ENCODE assay signal across 20 cellular contexts in the genomic region with DNA sequence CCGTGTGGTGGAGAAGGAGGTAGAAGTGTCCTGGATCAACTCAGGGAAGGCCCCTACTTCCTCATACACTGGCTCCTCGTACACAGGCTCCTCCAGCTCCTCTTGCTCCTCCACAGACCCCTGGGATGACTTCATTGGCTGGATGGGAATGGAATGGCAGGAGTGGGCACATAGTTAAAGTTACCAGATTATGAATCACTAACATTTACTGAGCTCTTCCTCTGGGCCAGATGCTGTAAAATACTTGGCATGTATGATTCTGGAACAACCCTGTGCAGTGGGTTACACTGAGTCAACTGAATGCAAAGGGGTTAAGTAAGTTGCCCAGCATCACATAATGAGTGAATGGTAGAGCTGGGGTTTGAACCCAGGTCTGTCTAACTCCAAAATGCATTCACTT. TPM values are rescaled to one million over a fixed set of nuclear protein-coding genes. Genes with fewer than 3 reads are reported as not detected.
A peak's percentile ranks its signal among the peaks of the same experiment; 100 is the strongest.
DNase-seq lines count a peak whose midpoint lies in the region; ATAC-seq and TF ChIP-seq lines count a peak whose summit lies in the region.
"Had no signal": no experiment of that assay in that cellular context is flagged by ENCODE, and none has a peak within 500 bp of the region (broad histone marks: within the 10 kb centered on the region; RNA-seq: fewer than 3 reads in every experiment).

No MANE protein-coding gene starts in this region.

- no CpG with 5 or more reads among the region's 2 CpGs for WGBS in trophoblast cell (ENCODE audit: extremely low coverage, insufficient coverage, insufficient read length)

- H3K9me2 ChIP-seq in PC-3 (replicated peaks; ENCODE audit: low read length): no peaks in the 10 kb centered on the region

- no peak overlapping the region for H3K18ac ChIP-seq in trophoblast cell (ENCODE audit: low read length)

- H4K8ac ChIP-seq in trophoblast cell (ENCODE audit: low read depth, low read length): no peak overlapping the region

- no peak overlapping the region for H2AK5ac ChIP-seq in trophoblast cell (ENCODE audit: low read length)

- no peak overlapping the region for H2BK12ac ChIP-seq in trophoblast cell (ENCODE audit: low read length)

- BruUV-seq in PC-3 (replicated peaks; lab: Mats Ljungman, UMichigan): no TSS peak

- CTCF ChIA-PET in PC-3 (lab: Charles Lee): no interaction called here

- peaks cover 31% of the 10 kb centered on the region for H3K4me1 ChIP-seq in PC-3 (ENCODE audit: insufficient read depth, low read length)
- H3K4me1 ChIP-seq in trophoblast cell (ENCODE audit: control insufficient read depth in 1 of 2, insufficient read depth in 2 of 2, low read length in 2 of 2): peaks cover 10% of the 10 kb centered on the region in 2 experiments

- H3K36me3 ChIP-seq in PC-3 (ENCODE audit: low read depth, low read length) (no peaks in the 10 kb centered on the region), trophoblast cell (ENCODE audit: control insufficient read depth in 1 of 2, insufficient read depth in 2 of 2, low read length in 2 of 2) (peaks cover 11 to 31% of the 10 kb centered on the region in 2 experiments)

- H3K4me2 ChIP-seq in PC-3 (ENCODE audit: low read length) (no peak overlapping the region), trophoblast cell (ENCODE audit: low read length) (no peak overlapping the region)

- DNase-seq in AG20443 (ENCODE audit: low spot score): peak; percentile 83
- DNase-seq in PC-3: peak; percentile 52
- peak; percentile 29 for DNase-seq in epithelial cell of proximal tubule (ENCODE audit: low read depth)
- peak; percentile 13 to 47 for DNase-seq in trophoblast cell
- no peak for DNase-seq in NCI-H1417 treated with DMSO at 0.1 percent for 48 hours (lab: John Stamatoyannopoulos, UW)
- no peak for DNase-seq in activated T-cell treated with anti-CD3 and anti-CD28 coated beads for 4 hours
- DNase-seq in NCI-H524 (lab: John Stamatoyannopoulos, UW): no peak
- DNase-seq in GM19240 (ENCODE audit: insufficient read length, low spot score): no peak
- DNase-seq: activated CD4-positive, alpha-beta memory T cell treated with anti-CD3 and anti-CD28 coated beads for 36 hours; C1 segment of cervical spinal cord; DMS153; H9; naive thymus-derived CD8-positive, alpha-beta T cell; NCI-H1694; stimulated activated CD4-positive, alpha-beta T cell treated with anti-CD3 and anti-CD28 coated beads, Interleukin-1b, Interleukin-23, amount 100 ng/mL, for 48 hours; tibial artery had no signal

- intact Hi-C loops in PC-3 (cut with micrococcal nuclease): no loop called here

- H3K79me2 ChIP-seq in PC-3 (ENCODE audit: low read length) (no peaks in the 10 kb centered on the region), trophoblast cell (ENCODE audit: control insufficient read depth, insufficient read depth, low read length, poor library complexity) (peaks cover 2% of the 10 kb centered on the region)

- no peaks in the 10 kb centered on the region for H3F3A ChIP-seq in PC-3 (ENCODE audit: low read length, unreplicated experiment)

- no peak overlapping the region for H3K4me3 ChIP-seq in PC-3 (ENCODE audit: low read length)
- H3K4me3 ChIP-seq in epithelial cell of proximal tubule (ENCODE audit: low read depth, low read length): no peak overlapping the region
- no peak overlapping the region for H3K4me3 ChIP-seq in trophoblast cell (ENCODE audit: low read depth, low read length)
- H3K4me3 ChIP-seq: coronary artery, SK-N-MC, tibial artery had no signal

- H2BK5ac ChIP-seq in trophoblast cell (ENCODE audit: low read depth, low read length, poor library complexity): no peak overlapping the region

- ATAC-seq in PC-3: peak; percentile 29
- ATAC-seq: esophagus mucosa; naive thymus-derived CD8-positive, alpha-beta T cell had no signal

- no peak overlapping the region for H3K4ac ChIP-seq in trophoblast cell (ENCODE audit: low read depth, low read length)

- POLR2A ChIA-PET in PC-3 (lab: Charles Lee; ENCODE audit: unreplicated experiment): no interaction called here

- no peaks in the 10 kb centered on the region for H3K79me1 ChIP-seq in trophoblast cell (ENCODE audit: low read length)

- H3K9ac ChIP-seq in PC-3 (ENCODE audit: low read length) (no peak overlapping the region), trophoblast cell (ENCODE audit: low read length) (no peak overlapping the region)

- peak overlapping the region; percentile 46 for H3K27ac ChIP-seq in PC-3 (ENCODE audit: low read length)
- H3K27ac ChIP-seq in trophoblast cell (ENCODE audit: low read depth, low read length): no peak overlapping the region
- H3K27ac ChIP-seq: coronary artery, SK-N-MC, tibial artery had no signal

- no peaks in the 10 kb centered on the region for H4K20me1 ChIP-seq in PC-3 (ENCODE audit: low read length)

- no peak overlapping the region for H2BK120ac ChIP-seq in trophoblast cell (ENCODE audit: insufficient read depth, low read length, poor library complexity)

- H4K12ac ChIP-seq in trophoblast cell (ENCODE audit: low read depth, low read length): no peak overlapping the region

- no peak overlapping the region for H3K14ac ChIP-seq in trophoblast cell (ENCODE audit: low read length)

- H2AFZ ChIP-seq in PC-3 (ENCODE audit: low read length) (no peak overlapping the region), trophoblast cell (ENCODE audit: insufficient read depth, low read length, poor library complexity) (no peak overlapping the region)

- no peak overlapping the region for H3K23ac ChIP-seq in trophoblast cell (ENCODE audit: low read length)

- H3K9me3 ChIP-seq in PC-3 (ENCODE audit: low read length) (no peaks in the 10 kb centered on the region), trophoblast cell (ENCODE audit: insufficient read depth, low read depth, low read length) (peaks cover 9% of the 10 kb centered on the region)
- H3K9me3 ChIP-seq: tibial artery had no signal

- H3K27me3 ChIP-seq in PC-3 (ENCODE audit: low read length): no peaks in the 10 kb centered on the region
- no peaks in the 10 kb centered on the region for H3K27me3 ChIP-seq in trophoblast cell (ENCODE audit: insufficient read depth, low read length)
- H3K27me3 ChIP-seq: tibial artery had no signal

- H4K91ac ChIP-seq in trophoblast cell (ENCODE audit: low read depth, low read length): no peak overlapping the region

- TF ChIP-seq CTCF in PC-3 (conservative IDR thresholded peaks at IDR 0.05; ENCODE audit: low read depth, low read length) (no peak), epithelial cell of proximal tubule (conservative IDR thresholded peaks at IDR 0.05; ENCODE audit: low read depth, low read length) (no peak)

RNA-seq across cellular contexts. Expression of gene FCHSD1, which starts 3.1 kb away (rescaled TPM):
- total RNA-seq in PC-3 (2014; rRNA removed) (17.2 and 22.7 TPM in 2 replicates), epithelial cell of proximal tubule (15.7 and 43.1 TPM in 2 replicates)
- 18.2 and 18.6 TPM in 2 replicates for polyA plus RNA-seq in trophoblast cell (2013)

RNA-seq across cellular contexts. Expression of gene RELL2, which starts 17.5 kb away (rescaled TPM):
- total RNA-seq in PC-3 (2014; rRNA removed) (4.1 and 5.6 TPM in 2 replicates), epithelial cell of proximal tubule (3.3 and 10.3 TPM in 2 replicates)
- polyA plus RNA-seq in trophoblast cell (2013): 2.5 and 3.0 TPM in 2 replicates

RNA-seq across cellular contexts. Expression of gene HDAC3, which starts 17.6 kb away (rescaled TPM):
- total RNA-seq in PC-3 (2014; rRNA removed) (66.8 and 82.9 TPM in 2 replicates), epithelial cell of proximal tubule (55.2 and 64.8 TPM in 2 replicates)
- polyA plus RNA-seq in trophoblast cell (2013): 53.3 and 54.0 TPM in 2 replicates

RNA-seq across cellular contexts. Expression of gene ARAP3, which starts 27.7 kb away (rescaled TPM):
- total RNA-seq in PC-3 (2014; rRNA removed) (7.1 and 14.2 TPM in 2 replicates), epithelial cell of proximal tubule (7.1 and 11.3 TPM in 2 replicates)
- polyA plus RNA-seq in trophoblast cell (2013): 9.8 and 10.5 TPM in 2 replicates
- total RNA-seq: OCI-LY7 had no signal
- polyA plus RNA-seq: naive thymus-derived CD8-positive, alpha-beta T cell had no signal

RNA-seq across cellular contexts. Expression of gene DIAPH1, which starts 35.5 kb away (rescaled TPM):
- total RNA-seq in PC-3 (2014; rRNA removed) (51.9 and 106 TPM in 2 replicates), epithelial cell of proximal tubule (94.0 and 101 TPM in 2 replicates)
- polyA plus RNA-seq in trophoblast cell (2013): 94.3 and 97.6 TPM in 2 replicates

Comparison
In these comparisons a context has a peak if more than half of its experiments do, and no peak if none do; other contexts are left out.
1. DNase-seq: peak in AG20443 (single experiment), PC-3 (single experiment), epithelial cell of proximal tubule (single experiment) and trophoblast cell (2 of 2); none in NCI-H1417 treated with DMSO at 0.1 percent for 48 hours (single experiment), activated T-cell treated with anti-CD3 and anti-CD28 coated beads for 4 hours (single experiment), NCI-H524 (0 of 2) and GM19240 (single experiment).